Comparison of ENCODE assay signal across 17 cellular contexts in the genomic region with DNA sequence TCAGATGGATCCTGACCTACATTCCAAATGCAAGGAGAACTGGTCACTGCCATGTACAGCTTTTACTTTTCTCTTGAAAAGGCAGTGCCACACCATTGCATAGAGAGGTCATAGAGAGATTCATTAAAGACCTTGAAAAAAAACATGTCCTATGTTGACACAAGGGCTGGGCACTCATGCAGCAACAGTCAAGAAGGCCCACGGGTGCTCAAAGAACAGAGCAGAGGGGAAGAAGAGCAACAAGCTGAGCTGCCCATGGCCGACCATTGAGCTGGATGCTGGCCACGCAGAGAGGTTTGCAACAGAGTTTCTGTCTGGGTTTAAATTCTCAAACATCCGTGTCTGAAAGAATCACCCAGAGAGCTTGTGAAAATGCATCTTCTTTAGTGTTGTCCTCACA.
"Had no signal": no experiment of that assay in that cellular context is flagged by ENCODE, and none has a peak within 500 bp of the region (broad histone marks: within the 10 kb centered on the region; RNA-seq: fewer than 3 reads in every experiment).

No MANE protein-coding gene starts in this region.

- H3K9me3 ChIP-seq: colonic mucosa, esophagus muscularis mucosa, neutrophil, right atrium auricular region, tibial artery, upper lobe of left lung, vagina had no signal

- H3K4me3 Mint-ChIP-seq: naive thymus-derived CD4-positive, alpha-beta T cell had no signal

- H3K27me3 ChIP-seq: colonic mucosa, esophagus muscularis mucosa, hepatocyte, neutrophil, right atrium auricular region, tibial artery, upper lobe of left lung, vagina had no signal

- H3K4me1 ChIP-seq: colonic mucosa, esophagus muscularis mucosa, right atrium auricular region, tibial artery, upper lobe of left lung, vagina had no signal

- H3K4me3 ChIP-seq: colonic mucosa, esophagus muscularis mucosa, hepatocyte, right atrium auricular region, tibial artery, upper lobe of left lung, vagina had no signal

- DNase-seq: colonic mucosa; effector memory CD4-positive, alpha-beta T cell; kidney glomerular epithelial cell; mammary epithelial cell; naive thymus-derived CD4-positive, alpha-beta T cell; small intestine; stimulated activated CD4-positive, alpha-beta T cell treated with anti-CD3 and anti-CD28 coated beads, Interleukin-2, amount 100 ng/mL, for 48 hours; stimulated activated naive CD4-positive, alpha-beta T cell treated with Interleukin-2 at 50 U/mL for 16 hours; tibial artery; upper lobe of left lung had no signal

- ATAC-seq: left lobe of liver; naive thymus-derived CD4-positive, alpha-beta T cell had no signal

- H3K36me3 ChIP-seq: colonic mucosa, esophagus muscularis mucosa, neutrophil, right atrium auricular region, tibial artery, upper lobe of left lung, vagina had no signal

- H3K27me3 Mint-ChIP-seq: naive thymus-derived CD4-positive, alpha-beta T cell had no signal

- H3K27ac ChIP-seq: colonic mucosa, epithelial cell of prostate, esophagus muscularis mucosa, hepatocyte, neutrophil, right atrium auricular region, tibial artery, upper lobe of left lung, vagina had no signal
